In genomic region chr1:246005067-246005466, GRCh38 we compare ENCODE assay signal across 12 cellular contexts.
DNase-seq lines count a peak whose midpoint lies in the region; ATAC-seq and TF ChIP-seq lines count a peak whose summit lies in the region.
"Had no signal": no experiment of that assay in that cellular context is flagged by ENCODE, and none has a peak within 500 bp of the region (broad histone marks: within the 10 kb centered on the region; RNA-seq: fewer than 3 reads in every experiment).

No MANE protein-coding gene starts in this region.

- H3K4me3 ChIP-seq in esophagus muscularis mucosa (no peak overlapping the region), colonic mucosa (no peak overlapping the region)

- no peaks in the 10 kb centered on the region for H3K9me3 ChIP-seq in esophagus muscularis mucosa
- no peaks in the 10 kb centered on the region for H3K9me3 ChIP-seq in colonic mucosa

- H3K4me1 ChIP-seq in esophagus muscularis mucosa (peaks cover 8 to 34% (median 21%) of the 10 kb centered on the region in 4 donors), colonic mucosa (no peaks in the 10 kb centered on the region)

- TF ChIP-seq POLR2A in esophagus muscularis mucosa (IDR thresholded peaks at IDR 0.05; ENCODE audit: low read depth), result no peak

- H3K36me3 ChIP-seq in esophagus muscularis mucosa (no peaks in the 10 kb centered on the region), colonic mucosa (no peaks in the 10 kb centered on the region)

- peak; percentile 98 for DNase-seq in GM04503 (ENCODE audit: low read depth)
- peak; percentile 14 for DNase-seq in NCI-H69 (lab: John Stamatoyannopoulos, UW)
- no peak for DNase-seq in esophagus muscularis mucosa (ENCODE audit: extremely low spot score)
- peak; percentile 95 for DNase-seq in renal cortical epithelial cell (ENCODE audit: low read depth)
- no peak for DNase-seq in colonic mucosa
- DNase-seq: activated T-cell treated with anti-CD3 and anti-CD28 coated beads, Interleukin-2, amount 50 U/mL, for 1 hour; cortex of kidney; KBM-7; NCI-H748 treated with DMSO at 0.1 percent for 48 hours; T1000 had no signal

- H3K9ac ChIP-seq in colonic mucosa (ENCODE audit: low read depth in 2 of 2, low read length in 2 of 2), result no peak overlapping the region

- TF ChIP-seq CTCF in esophagus muscularis mucosa (IDR thresholded peaks at IDR 0.05) (no peak), colonic mucosa (IDR thresholded peaks at IDR 0.05) (no peak)

- ATAC-seq in HG03442 (IDR thresholded peaks at IDR 0.05; ENCODE audit: unreplicated experiment), result no peak
- ATAC-seq in GM21526 (IDR thresholded peaks at IDR 0.05; ENCODE audit: low FRiP score, unreplicated experiment), result no peak

- 43% methylated on average over 3 of the region's 3 CpGs for WGBS in esophagus muscularis mucosa

- H3K27ac ChIP-seq in esophagus muscularis mucosa (replicated peaks in 1 of 4) (peak overlapping the region in 3 of 4 donors; percentile 20 to 57 (median 23)), colonic mucosa (no peak overlapping the region)

- H3K27me3 ChIP-seq in esophagus muscularis mucosa (no peaks in the 10 kb centered on the region), colonic mucosa (no peaks in the 10 kb centered on the region)

- TF ChIP-seq EP300 in esophagus muscularis mucosa (IDR thresholded peaks at IDR 0.05), result no peak

- intact Hi-C loops in esophagus muscularis mucosa (cut with DNase I), result loop anchor here (5.0 to 10.0 kb wide), 2 partner anchors 442 to 490 kb away; no protein-coding TSS in a partner anchor
- intact Hi-C loops in colonic mucosa (cut with DNase I), result loop anchor here (5.0 kb wide), 1 partner anchor 858 kb away; no protein-coding TSS in a partner anchor

Comparison
In these comparisons a context has a peak if more than half of its experiments do, and no peak if none do; other contexts are left out.
1. DNase-seq: peak in GM04503 (single experiment), NCI-H69 (single experiment) and renal cortical epithelial cell (single experiment); none in esophagus muscularis mucosa (single experiment) and colonic mucosa (single experiment).